Comparison of ENCODE assay signal across 10 cellular contexts in genomic region chr1:150267896-150268295, GRCh38. TPM values are rescaled to one million over a fixed set of nuclear protein-coding genes. Genes with fewer than 3 reads are reported as not detected.
DNase-seq lines count a peak whose midpoint lies in the region; ATAC-seq and TF ChIP-seq lines count a peak whose summit lies in the region.
"Had no signal": no experiment of that assay in that cellular context is flagged by ENCODE, and none has a peak within 500 bp of the region (broad histone marks: within the 10 kb centered on the region; RNA-seq: fewer than 3 reads in every experiment).

No MANE protein-coding gene starts in this region.

- intact Hi-C loops in cardiac septum (cut with DNase I) (loop anchor here (1.0 to 5.0 kb wide), 3 partner anchors 14 to 94 kb away; partner anchors contain the start of genes CIART, PRPF3 and RPRD2), MCF 10A (cut with micrococcal nuclease) (no loop called here)

- H3K4me3 ChIP-seq in cardiac muscle cell, result peak overlapping the region; percentile 75
- H3K4me3 ChIP-seq in upper lobe of left lung, result peak overlapping the region; percentile 63 to 95 (median 85)

- H3K4me3 Mint-ChIP-seq in MCF 10A (ENCODE audit: unreplicated experiment) (peak overlapping the region; percentile 81), memory B cell (peak overlapping the region; percentile 96)

- CTCF ChIA-PET in MCF 10A (lab: Yijun Ruan, JAX), result interaction anchor here (0.5 to 4.6 kb wide), 3 partner anchors 12 to 376 kb away, joined by 3 to 47 read pairs (median 4); partner anchors contain the start of gene CA14

- peak in 1 of 2 donors; percentile 10 for DNase-seq in cardiac muscle cell (ENCODE audit: low read depth in 1 of 2, low spot score in 1 of 2)
- no peak for DNase-seq in cardiac septum (ENCODE audit: low spot score)
- DNase-seq in MCF 10A (ENCODE audit: unreplicated experiment), result no peak
- no peak for DNase-seq in memory B cell (ENCODE audit: low spot score in 2 of 2)
- no peak for DNase-seq in upper lobe of left lung
- no peak for DNase-seq in LoVo (ENCODE audit: low spot score)
- DNase-seq in NCI-H748 (lab: John Stamatoyannopoulos, UW; ENCODE audit: unreplicated experiment), result no peak

- no peaks in the 10 kb centered on the region for H3K27me3 ChIP-seq in cardiac muscle cell
- no peaks in the 10 kb centered on the region for H3K27me3 ChIP-seq in upper lobe of left lung

- H3K4me1 ChIP-seq in cardiac muscle cell (ENCODE audit: low read depth) (peaks cover 14% of the 10 kb centered on the region), upper lobe of left lung (peaks cover 11 to 32% (median 23%) of the 10 kb centered on the region in 4 donors)

- H3K9me3 ChIP-seq in cardiac muscle cell (ENCODE audit: low read depth) (no peaks in the 10 kb centered on the region), upper lobe of left lung (no peaks in the 10 kb centered on the region)

- H3K36me3 ChIP-seq in cardiac muscle cell, result peaks cover 19% of the 10 kb centered on the region
- H3K36me3 ChIP-seq in upper lobe of left lung, result peaks cover 11 to 40% (median 32%) of the 10 kb centered on the region in 4 donors

- H3K27ac ChIP-seq in cardiac muscle cell, result peak overlapping the region; percentile 76
- peak overlapping the region; percentile 93 to 99 (median 97) for H3K27ac ChIP-seq in upper lobe of left lung

- H3K27ac Mint-ChIP-seq in MCF 10A (ENCODE audit: low read depth, unreplicated experiment) (peak overlapping the region; percentile 83), memory B cell (peak overlapping the region; percentile 95)

- BruUV-seq in MCF 10A (replicated peaks; lab: Mats Ljungman, UMichigan), result TSS peak; percentile 32

- no peak for TF ChIP-seq CTCF in cardiac muscle cell (IDR thresholded peaks at IDR 0.05; ENCODE audit: low read depth, low read length)
- TF ChIP-seq CTCF in MCF 10A (IDR thresholded peaks at IDR 0.05; ENCODE audit: unreplicated experiment), result no peak
- TF ChIP-seq CTCF in upper lobe of left lung (IDR thresholded peaks at IDR 0.05), result no peak

- H3K4me1 Mint-ChIP-seq in MCF 10A (ENCODE audit: insufficient read depth, unreplicated experiment), result peaks cover 33% of the 10 kb centered on the region
- H3K4me1 Mint-ChIP-seq in memory B cell, result peaks cover 21% of the 10 kb centered on the region

- H3K9me3 Mint-ChIP-seq in MCF 10A (ENCODE audit: unreplicated experiment) (no peaks in the 10 kb centered on the region), memory B cell (no peaks in the 10 kb centered on the region)

- POLR2A ChIA-PET in MCF 10A (lab: Yijun Ruan, JAX), result interaction anchor here (0.6 to 6.3 kb wide), 5 partner anchors 10 to 477 kb away, joined by 3 to 111 read pairs (median 25); partner anchors contain the start of genes ANP32E, CA14, CIART and VPS45

- no peak for TF ChIP-seq POLR2A in upper lobe of left lung (IDR thresholded peaks at IDR 0.05)

- no peaks in the 10 kb centered on the region for H3K27me3 Mint-ChIP-seq in MCF 10A (ENCODE audit: insufficient read depth, unreplicated experiment)
- H3K27me3 Mint-ChIP-seq in memory B cell, result no peaks in the 10 kb centered on the region

- H3K36me3 Mint-ChIP-seq in MCF 10A (ENCODE audit: insufficient read depth, unreplicated experiment) (peaks cover 33% of the 10 kb centered on the region), memory B cell (peaks cover 14% of the 10 kb centered on the region)

- WGBS in upper lobe of left lung, 2 donors, result 23 to 35% methylated on average over 6 of the region's 6 CpGs

- no peak for TF ChIP-seq EP300 in upper lobe of left lung (IDR thresholded peaks at IDR 0.05)

- no peak for ATAC-seq in memory B cell (ENCODE audit: low read depth)
- ATAC-seq in upper lobe of left lung (ENCODE audit: low FRiP score in 2 of 2), result no peak
- no peak for ATAC-seq in GM18861 (IDR thresholded peaks at IDR 0.05; ENCODE audit: unreplicated experiment)

RNA-seq across cellular contexts. Expression of gene APH1A, which starts 0.9 kb away (rescaled TPM):
- total RNA-seq in cardiac muscle cell (74.1 and 78.6 TPM in 2 replicates), cardiac septum (57.3 TPM), MCF 10A (2022) (123 and 154 TPM in 2 replicates), upper lobe of left lung (100 to 1,000 TPM in 3 of 6 donors, 10 to 100 TPM in 3; 71.2 to 169 (median 101) TPM)
- polyA plus RNA-seq in cardiac muscle cell, result 29.5 and 35.5 TPM in 2 replicates

RNA-seq across cellular contexts. Expression of gene C1orf54, which starts 4.7 kb away (rescaled TPM):
- total RNA-seq in cardiac muscle cell, result 9.2 and 11.1 TPM in 2 replicates
- polyA plus RNA-seq in cardiac muscle cell, result 35.6 and 37.2 TPM in 2 replicates
- total RNA-seq in cardiac septum, result 11.9 TPM
- total RNA-seq in MCF 10A (2022), result 1.8 and 2.3 TPM in 2 replicates
- total RNA-seq in upper lobe of left lung, result 10 to 100 TPM in 1 of 6 donors, 1 to 10 TPM in 3, not detected in 2; 3.3 to 13.8 (median 7.3) TPM

RNA-seq across cellular contexts. Expression of gene CA14, which starts 10.3 kb away (rescaled TPM):
- total RNA-seq in cardiac muscle cell (34.8 and 46.1 TPM in 2 replicates), cardiac septum (0.51 TPM), MCF 10A (2022) (0.26 TPM in 1 of 2 replicates, not detected in the other), upper lobe of left lung (1 to 10 TPM in 1 of 6 donors, under 1 TPM in 3, not detected in 2; 0.61 to 1.0 (median 0.63) TPM)
- 68.2 and 133 TPM in 2 replicates for polyA plus RNA-seq in cardiac muscle cell
- total RNA-seq: glomerular endothelial cell, LHCN-M2 had no signal

RNA-seq across cellular contexts. Expression of gene CIART, which starts 14.5 kb away (rescaled TPM):
- total RNA-seq in cardiac muscle cell, result 15.4 and 17.7 TPM in 2 replicates
- 19.0 and 20.6 TPM in 2 replicates for polyA plus RNA-seq in cardiac muscle cell
- 10.0 TPM for total RNA-seq in cardiac septum
- 5.0 and 5.2 TPM in 2 replicates for total RNA-seq in MCF 10A (2022)
- 10 to 100 TPM in 1 of 6 donors, 1 to 10 TPM in 5; 2.7 to 14.7 (median 7.5) TPM for total RNA-seq in upper lobe of left lung

RNA-seq across cellular contexts. Expression of gene MRPS21, which starts 25.8 kb away (rescaled TPM):
- 85.8 and 89.9 TPM in 2 replicates for total RNA-seq in cardiac muscle cell
- polyA plus RNA-seq in cardiac muscle cell, result 126 and 133 TPM in 2 replicates
- 67.8 TPM for total RNA-seq in cardiac septum
- 133 and 152 TPM in 2 replicates for total RNA-seq in MCF 10A (2022)
- 10 to 100 TPM; 24.9 to 51.3 (median 38.3) TPM for total RNA-seq in upper lobe of left lung

Comparison
In these comparisons a context has a peak if more than half of its experiments do, and no peak if none do; other contexts are left out.
1. RNA of gene CA14, which starts 10.3 kb away (total RNA-seq): 34.8 to 46.1 TPM in cardiac muscle cell; 0.61 to 1.0 TPM in upper lobe of left lung, 0.51 TPM in cardiac septum (single experiment) and 0.26 TPM in MCF 10A; every median in the first group is over 10 times any median in the second.